In genomic region chr7:35035511-35035921, GRCh38 we compare ENCODE assay signal across 8 cellular contexts. TPM values are rescaled to one million over a fixed set of nuclear protein-coding genes. Genes with fewer than 3 reads are reported as not detected.
A peak's percentile ranks its signal among the peaks of the same experiment; 100 is the strongest.
DNase-seq lines count a peak whose midpoint lies in the region; ATAC-seq and TF ChIP-seq lines count a peak whose summit lies in the region.

No MANE protein-coding gene starts in this region.

- no peaks in the 10 kb centered on the region for H3K36me3 ChIP-seq in CD8-positive, alpha-beta memory T cell (ENCODE audit: insufficient read depth, low read length)

- peak overlapping the region; percentile 89 to 97 (median 92) for H3K4me3 Mint-ChIP-seq in CD8-positive, alpha-beta memory T cell
- peak overlapping the region; percentile 99 for H3K4me3 Mint-ChIP-seq in effector memory CD8-positive, alpha-beta T cell
- peak overlapping the region; percentile 77 for H3K4me3 Mint-ChIP-seq in natural killer cell treated with Interleukin-12 subunit alpha and Interleukin-12 subunit beta and Interleukin-15 and Interleukin-18, amount 100 ng/mL, for 72 hours

- peaks cover 0 to 6% (median 0%) of the 10 kb centered on the region in 3 donors for H3K36me3 Mint-ChIP-seq in CD8-positive, alpha-beta memory T cell
- H3K36me3 Mint-ChIP-seq in effector memory CD8-positive, alpha-beta T cell (ENCODE audit: insufficient read depth), result peaks cover 7% of the 10 kb centered on the region
- H3K36me3 Mint-ChIP-seq in natural killer cell treated with Interleukin-12 subunit alpha and Interleukin-12 subunit beta and Interleukin-15 and Interleukin-18, amount 100 ng/mL, for 72 hours, result no peaks in the 10 kb centered on the region

- ATAC-seq in GM18909 (IDR thresholded peaks at IDR 0.05; ENCODE audit: poor library complexity, unreplicated experiment) (peak; percentile 14), HG03196 (IDR thresholded peaks at IDR 0.05; ENCODE audit: unreplicated experiment) (no peak), GM18505 (IDR thresholded peaks at IDR 0.05; ENCODE audit: unreplicated experiment) (no peak)
- no peak for ATAC-seq in effector memory CD8-positive, alpha-beta T cell (replicated peaks)
- ATAC-seq in natural killer cell treated with Interleukin-12 subunit alpha and Interleukin-12 subunit beta and Interleukin-15 and Interleukin-18, amount 100 ng/mL, for 72 hours, result no peak

- peaks cover 0 to 3% of the 10 kb centered on the region in 2 donors for H3K27me3 Mint-ChIP-seq in CD8-positive, alpha-beta memory T cell
- H3K27me3 Mint-ChIP-seq in effector memory CD8-positive, alpha-beta T cell, result no peaks in the 10 kb centered on the region
- H3K27me3 Mint-ChIP-seq in natural killer cell treated with Interleukin-12 subunit alpha and Interleukin-12 subunit beta and Interleukin-15 and Interleukin-18, amount 100 ng/mL, for 72 hours, result no peaks in the 10 kb centered on the region

- H3K4me1 ChIP-seq in CD8-positive, alpha-beta memory T cell (ENCODE audit: insufficient read depth, low read length), result peaks cover 17% of the 10 kb centered on the region

- peaks cover 33 to 55% (median 42%) of the 10 kb centered on the region in 3 donors for H3K4me1 Mint-ChIP-seq in CD8-positive, alpha-beta memory T cell
- peaks cover 29 to 40% of the 10 kb centered on the region in 2 donors for H3K4me1 Mint-ChIP-seq in effector memory CD8-positive, alpha-beta T cell (ENCODE audit: low read depth in 2 of 2)
- peaks cover 33 to 43% of the 10 kb centered on the region in 2 donors for H3K4me1 Mint-ChIP-seq in natural killer cell treated with Interleukin-12 subunit alpha and Interleukin-12 subunit beta and Interleukin-15 and Interleukin-18, amount 100 ng/mL, for 72 hours (ENCODE audit: low read depth in 2 of 2)

- CTCF ChIA-PET in CD8-positive, alpha-beta memory T cell (lab: Charles Lee), result interaction anchor here (1.6 to 2.6 kb wide), 2 partner anchors 44 to 212 kb away, joined by 4 to 8 read pairs; no protein-coding TSS in a partner anchor

- H3K27ac Mint-ChIP-seq in CD8-positive, alpha-beta memory T cell, result peak overlapping the region; percentile 0 to 99 (median 94)
- H3K27ac Mint-ChIP-seq in effector memory CD8-positive, alpha-beta T cell, result peak overlapping the region; percentile 97 to 99
- H3K27ac Mint-ChIP-seq in natural killer cell treated with Interleukin-12 subunit alpha and Interleukin-12 subunit beta and Interleukin-15 and Interleukin-18, amount 100 ng/mL, for 72 hours, result peak overlapping the region; percentile 91 to 92

- H3K9me3 ChIP-seq in CD8-positive, alpha-beta memory T cell (ENCODE audit: low read length), result no peaks in the 10 kb centered on the region

- H3K27me3 ChIP-seq in CD8-positive, alpha-beta memory T cell (ENCODE audit: insufficient read depth, low read length, poor library complexity, severe bottlenecking), result no peaks in the 10 kb centered on the region

- POLR2A ChIA-PET in CD8-positive, alpha-beta memory T cell (lab: Charles Lee), result interaction anchor here (0.6 kb wide), 1 partner anchor 17 kb away, joined by 3 read pairs; no protein-coding TSS in a partner anchor

- H3K9me3 Mint-ChIP-seq in CD8-positive, alpha-beta memory T cell, result no peaks in the 10 kb centered on the region
- H3K9me3 Mint-ChIP-seq in effector memory CD8-positive, alpha-beta T cell, result no peaks in the 10 kb centered on the region
- H3K9me3 Mint-ChIP-seq in natural killer cell treated with Interleukin-12 subunit alpha and Interleukin-12 subunit beta and Interleukin-15 and Interleukin-18, amount 100 ng/mL, for 72 hours, result no peaks in the 10 kb centered on the region

- DNase-seq in CD8-positive, alpha-beta memory T cell, result peak in 4 of 5 donors; percentile 1 to 49 (median 13)
- DNase-seq in LHCN-M2 (ENCODE audit: low read depth) (peak; percentile 50), T-helper 22 cell (ENCODE audit: low read depth) (peak; percentile 7)
- peak in 2 of 3 experiments; percentile 4 to 19 for DNase-seq in effector memory CD8-positive, alpha-beta T cell
- DNase-seq in natural killer cell treated with Interleukin-12 subunit alpha and Interleukin-12 subunit beta and Interleukin-15 and Interleukin-18, amount 100 ng/mL, for 72 hours (ENCODE audit: low spot score), result no peak

- peak overlapping the region; percentile 79 for H3K27ac ChIP-seq in CD8-positive, alpha-beta memory T cell (ENCODE audit: low read depth, low read length)

- no peak for TF ChIP-seq POLR2A in GM18505 (IDR thresholded peaks at IDR 0.05; ENCODE audit: borderline replicate concordance, extremely low read depth, insufficient read depth, insufficient read length)

- peak overlapping the region; percentile 70 for H3K4me3 ChIP-seq in CD8-positive, alpha-beta memory T cell (ENCODE audit: low read length)

RNA-seq across cellular contexts. Expression of gene DPY19L1, which starts 1.8 kb away (rescaled TPM):
- 10 to 100 TPM; 15.9 to 16.2 TPM for total RNA-seq in CD8-positive, alpha-beta memory T cell
- 3.2 TPM for polyA plus RNA-seq in CD8-positive, alpha-beta memory T cell
- 74.4 and 81.7 TPM in 2 replicates for total RNA-seq in LHCN-M2 (2014; rRNA removed)
- polyA plus RNA-seq in LHCN-M2 (2012), result 16.4 TPM
- 10 to 100 TPM; 20.3 to 30.9 TPM for total RNA-seq in natural killer cell treated with Interleukin-12 subunit alpha and Interleukin-12 subunit beta and Interleukin-15 and Interleukin-18, amount 100 ng/mL, for 72 hours
